In the genomic region with DNA sequence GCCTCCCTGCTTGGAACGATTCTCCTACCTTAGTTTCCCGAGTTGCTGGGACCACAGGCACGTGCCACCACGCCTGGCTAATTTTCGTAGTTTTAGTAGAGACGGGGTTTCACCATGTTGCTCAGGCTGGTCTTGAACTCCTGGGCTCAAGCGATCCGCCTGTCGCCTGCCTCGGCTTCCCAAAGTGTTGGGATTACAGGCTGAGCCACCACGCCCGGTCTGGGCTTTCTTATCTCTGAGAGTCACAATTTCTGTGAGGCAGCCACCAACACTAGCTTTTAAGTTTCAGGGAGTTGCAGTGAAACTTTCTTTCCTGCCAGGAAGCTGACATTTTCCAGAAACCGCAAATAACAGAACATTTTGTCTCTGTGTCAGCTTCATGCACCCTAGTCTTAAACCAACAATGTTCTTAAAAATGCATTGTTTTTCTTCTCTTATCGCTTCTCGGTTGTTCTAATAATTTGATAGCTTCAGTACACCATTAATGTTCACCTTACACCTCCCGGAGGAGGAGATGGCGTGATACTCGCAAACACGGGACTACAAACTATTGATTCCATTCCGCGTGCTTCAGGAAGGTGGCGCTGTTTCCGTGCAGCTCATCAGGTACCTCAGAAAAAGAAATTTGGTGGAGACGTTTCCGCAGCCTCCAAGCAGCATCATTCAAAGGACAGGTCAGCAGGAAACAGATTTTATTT, we compare ENCODE assay signal across 8 cellular contexts. TPM values are rescaled to one million over a fixed set of nuclear protein-coding genes. Genes with fewer than 3 reads are reported as not detected.
DNase-seq lines count a peak whose midpoint lies in the region; ATAC-seq, FAIRE-seq and TF ChIP-seq lines count a peak whose summit lies in the region.

No MANE protein-coding gene starts in this region.

- TF ChIP-seq POLR2A in H54 (IDR thresholded peaks at IDR 0.05; ENCODE audit: low read depth, low read length) = no peak
- TF ChIP-seq POLR2A in lower leg skin (IDR thresholded peaks at IDR 0.05) = no peak

- intact Hi-C loops in lower leg skin (cut with DNase I; ENCODE audit: low total_unique reads) = no loop called here

- peak; percentile 73 for FAIRE-seq in H54 (lab: Jason Lieb, UNC)

- no peak for ATAC-seq in GM18520 (IDR thresholded peaks at IDR 0.05; ENCODE audit: unreplicated experiment)

- H3K4me3 ChIP-seq in choroid plexus epithelial cell (ENCODE audit: low read depth, low read length) = no peak overlapping the region
- no peak overlapping the region for H3K4me3 ChIP-seq in lower leg skin (ENCODE audit: low read depth, poor library complexity, severe bottlenecking)

- TF ChIP-seq CTCF in choroid plexus epithelial cell (conservative IDR thresholded peaks at IDR 0.05; ENCODE audit: low read depth, low read length) = peak; percentile 96
- peak in 1 of 3 donors; percentile 58 for TF ChIP-seq CTCF in lower leg skin (IDR thresholded peaks at IDR 0.05)

- DNase-seq in CD1c-positive myeloid dendritic cell (ENCODE audit: extremely low spot score) (peak; percentile 74), H54 (ENCODE audit: insufficient read length, low spot score) (peak; percentile 61), NCI-H345 (lab: John Stamatoyannopoulos, UW) (peak; percentile 62), choroid plexus epithelial cell (ENCODE audit: low read depth) (peak; percentile 78), lower leg skin (ENCODE audit: low spot score in 2 of 2) (peak; percentile 57 to 95)
- peak; percentile 64 to 72 for DNase-seq in activated CD4-positive, alpha-beta T cell treated with anti-CD3 and anti-CD28 coated beads for 4 hours
- DNase-seq in stimulated activated CD4-positive, alpha-beta T cell treated with anti-CD3 and anti-CD28 coated beads, TNF-alpha, amount 100 ng/mL, for 1 hour (ENCODE audit: low read depth in 3 of 3, low spot score in 1 of 3) = peak; percentile 21 to 55 (median 41)

- WGBS in lower leg skin, 2 donors = 32% methylated on average over 25 of the region's 25 CpGs

RNA-seq across cellular contexts. Expression of gene DHRS7B, which starts 7.4 kb away (rescaled TPM):
- total RNA-seq in lower leg skin = 10 to 100 TPM; 35.2 to 59.4 (median 39.6) TPM
